13 cellular contexts compared by ENCODE assay signal in the genomic region with DNA sequence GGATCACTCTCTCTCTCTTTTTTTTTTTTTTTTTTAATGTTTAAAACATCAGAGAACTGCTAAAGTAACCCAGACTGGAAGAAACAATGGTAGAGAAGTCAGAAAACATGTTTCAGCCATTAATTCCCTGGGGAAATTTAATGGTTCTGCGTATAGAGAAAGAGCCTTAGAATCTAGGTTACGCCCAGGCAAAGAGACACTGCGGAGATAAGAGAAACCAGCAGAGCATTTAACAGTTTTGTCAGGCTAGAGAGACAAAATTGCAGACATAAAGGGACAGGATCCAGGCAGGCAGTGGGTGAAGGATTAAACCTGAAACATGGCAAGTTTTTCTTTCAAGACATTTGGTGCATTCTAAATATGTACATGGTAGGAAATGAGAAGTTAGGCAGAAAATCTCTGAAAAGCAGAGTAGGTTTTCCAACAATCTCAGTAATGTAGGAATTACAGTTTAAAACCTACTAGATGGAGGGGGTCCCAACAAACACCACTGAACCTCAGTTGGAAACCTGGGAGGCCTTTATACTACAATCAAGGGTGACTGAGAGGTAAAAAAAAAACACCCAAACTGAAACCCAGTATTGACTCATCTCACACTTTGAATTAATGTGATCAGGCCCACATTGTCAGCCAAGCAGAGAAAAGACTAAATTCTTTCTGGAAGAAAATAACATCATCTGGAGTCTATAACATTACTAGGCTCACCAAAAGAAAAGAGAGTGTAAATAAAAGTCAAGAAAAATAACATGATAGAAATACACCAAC.
DNase-seq lines count a peak whose midpoint lies in the region; ATAC-seq and FAIRE-seq lines count a peak whose summit lies in the region.
"Had no signal": no experiment of that assay in that cellular context is flagged by ENCODE, and none has a peak within 500 bp of the region (broad histone marks: within the 10 kb centered on the region; RNA-seq: fewer than 3 reads in every experiment).

No MANE protein-coding gene starts in this region.

- FAIRE-seq in GM19239 (lab: Jason Lieb, UNC), result no peak

- peak; percentile 94 for ATAC-seq in GM18511 (IDR thresholded peaks at IDR 0.05; ENCODE audit: unreplicated experiment)
- peak; percentile 89 for ATAC-seq in GM21360 (IDR thresholded peaks at IDR 0.05; ENCODE audit: unreplicated experiment)
- ATAC-seq in HG02981 (IDR thresholded peaks at IDR 0.05; ENCODE audit: unreplicated experiment), result peak; percentile 64
- ATAC-seq: activated CD8-positive, alpha-beta T cell treated with anti-CD3 and anti-CD28 coated beads, Interleukin-2, amount 10 ng/mL, durations not matched to agents 7 days and 5 days; foreskin keratinocyte had no signal

- peak; percentile 7 for DNase-seq in OCI-M1 (lab: John Stamatoyannopoulos, UW)
- DNase-seq in GM19239 (ENCODE audit: insufficient read length, low spot score), result no peak
- no peak for DNase-seq in SW480 (ENCODE audit: low spot score)
- no peak for DNase-seq in GM19238 (ENCODE audit: insufficient read length, low spot score)
- no peak for DNase-seq in NCI-H146 (lab: John Stamatoyannopoulos, UW)
- DNase-seq: activated CD8-positive, alpha-beta T cell treated with anti-CD3 and anti-CD28 coated beads, Interleukin-2, amount 10 ng/mL, durations not matched to agents 7 days and 5 days; activated naive CD4-positive, alpha-beta T cell treated with anti-CD3 and anti-CD28 coated beads, Interleukin-2, amount 10 ng/mL, durations not matched to agents 7 days and 5 days; DMS53; foreskin keratinocyte; NCI-H2171 treated with DMSO at 0.1 percent for 48 hours had no signal
